Comparison of ENCODE assay signal across 8 cellular contexts in the genomic region with DNA sequence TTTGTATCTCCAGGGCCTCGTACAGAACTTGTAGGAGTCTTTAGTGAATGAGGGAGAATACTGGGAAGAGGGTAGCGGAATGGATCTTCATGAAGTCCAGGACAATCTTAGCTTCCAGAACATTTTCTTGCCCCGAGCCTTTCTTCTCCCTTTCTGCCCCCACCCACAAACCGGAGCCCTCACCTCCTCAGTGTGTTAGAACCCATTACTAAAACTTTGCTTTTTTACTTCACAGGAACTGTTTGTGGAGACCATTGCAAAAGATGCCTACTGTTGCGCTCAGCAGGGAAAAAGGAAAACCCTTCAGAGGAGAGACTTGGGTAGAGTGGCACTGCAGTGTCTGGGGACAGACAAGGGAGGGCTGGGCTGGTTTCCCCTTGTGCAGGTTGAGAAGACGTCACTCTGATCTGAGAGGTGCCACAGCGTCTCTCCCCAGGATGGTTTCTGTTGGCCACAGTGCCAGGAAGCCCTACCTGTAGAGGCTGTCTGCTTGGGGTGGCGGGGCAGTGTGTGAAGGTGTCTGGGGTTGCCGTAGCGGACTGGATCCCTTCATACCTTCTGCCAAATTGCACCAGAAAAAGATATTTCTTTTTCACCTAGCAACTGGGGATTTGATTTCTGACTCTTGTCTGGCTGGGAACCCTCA. TPM values are rescaled to one million over a fixed set of nuclear protein-coding genes. Genes with fewer than 3 reads are reported as not detected.
DNase-seq lines count a peak whose midpoint lies in the region; ATAC-seq lines count a peak whose summit lies in the region.

No MANE protein-coding gene starts in this region.

- ATAC-seq in activated CD4-positive, alpha-beta T cell treated with anti-CD3 and anti-CD28 coated beads for 36 hours: no peak
- ATAC-seq in activated T-cell treated with anti-CD3 and anti-CD28 coated beads, Interleukin-2, amount 50 U/mL, for 4 hours: no peak
- ATAC-seq in GM19463 (IDR thresholded peaks at IDR 0.05; ENCODE audit: unreplicated experiment) (no peak), HG03442 (IDR thresholded peaks at IDR 0.05; ENCODE audit: unreplicated experiment) (no peak)

- DNase-seq in activated CD4-positive, alpha-beta T cell treated with anti-CD3 and anti-CD28 coated beads for 36 hours: peak; percentile 9
- no peak for DNase-seq in activated CD4-positive, alpha-beta T cell treated with anti-CD3 and anti-CD28 coated beads for 1 hour
- no peak for DNase-seq in activated T-cell treated with anti-CD3 and anti-CD28 coated beads, Interleukin-2, amount 50 U/mL, for 4 hours
- DNase-seq in EL: no peak

- H3K4me3 ChIP-seq in iPS-11a (ENCODE audit: low read depth, low read length) (peak overlapping the region; percentile 30), stomach smooth muscle (ENCODE audit: low read length in 2 of 2) (peak overlapping the region; percentile 80 to 82)

- peak overlapping the region in 1 of 2 donors; percentile 66 for H3K9ac ChIP-seq in stomach smooth muscle (ENCODE audit: low read length in 2 of 2)

- peak overlapping the region; percentile 86 for H3K27ac Mint-ChIP-seq in activated CD4-positive, alpha-beta T cell treated with anti-CD3 and anti-CD28 coated beads for 36 hours

- H3K4me1 ChIP-seq in stomach smooth muscle (ENCODE audit: control insufficient read depth, insufficient read depth, low read length): peaks cover 9% of the 10 kb centered on the region

- H3K27me3 Mint-ChIP-seq in activated CD4-positive, alpha-beta T cell treated with anti-CD3 and anti-CD28 coated beads for 36 hours: no peaks in the 10 kb centered on the region
- H3K27me3 Mint-ChIP-seq in activated T-cell treated with anti-CD3 and anti-CD28 coated beads, Interleukin-2, amount 50 U/mL, for 4 hours (ENCODE audit: low read depth): no peaks in the 10 kb centered on the region

- CTCF ChIA-PET in activated CD4-positive, alpha-beta T cell treated with anti-CD3 and anti-CD28 coated beads for 36 hours (lab: Charles Lee): no interaction called here

- H3K4me1 Mint-ChIP-seq in activated CD4-positive, alpha-beta T cell treated with anti-CD3 and anti-CD28 coated beads for 36 hours: peaks cover 66% of the 10 kb centered on the region
- H3K4me1 Mint-ChIP-seq in activated T-cell treated with anti-CD3 and anti-CD28 coated beads, Interleukin-2, amount 50 U/mL, for 4 hours (ENCODE audit: low read depth): peaks cover 45% of the 10 kb centered on the region

- no peaks in the 10 kb centered on the region for H3K9me3 ChIP-seq in stomach smooth muscle (ENCODE audit: control insufficient read depth in 2 of 2, low read length in 2 of 2)

- intact Hi-C loops in activated CD4-positive, alpha-beta T cell treated with anti-CD3 and anti-CD28 coated beads for 36 hours (cut with DNase I, micrococcal nuclease): loop anchor here in 1 of 2 experiments (2.0 to 5.0 kb wide), 2 partner anchors 476 to 1572 kb away; partner anchors contain the start of genes ALMS1, CCDC142 and TTC31

- peak overlapping the region; percentile 76 for H3K27ac ChIP-seq in stomach smooth muscle (ENCODE audit: low read length)

- peaks cover 5% of the 10 kb centered on the region for H3K9me3 Mint-ChIP-seq in activated CD4-positive, alpha-beta T cell treated with anti-CD3 and anti-CD28 coated beads for 36 hours (ENCODE audit: low read depth)
- H3K9me3 Mint-ChIP-seq in activated T-cell treated with anti-CD3 and anti-CD28 coated beads, Interleukin-2, amount 50 U/mL, for 4 hours: no peaks in the 10 kb centered on the region

- H3K27me3 ChIP-seq in stomach smooth muscle (ENCODE audit: control insufficient read depth in 1 of 2, insufficient read depth in 2 of 2, low read length in 2 of 2): no peaks in the 10 kb centered on the region

- peaks cover 0 to 2% of the 10 kb centered on the region in 2 donors for H3K36me3 ChIP-seq in stomach smooth muscle (ENCODE audit: control insufficient read depth in 2 of 2, insufficient read depth in 2 of 2, low read length in 2 of 2)

- POLR2A ChIA-PET in activated CD4-positive, alpha-beta T cell treated with anti-CD3 and anti-CD28 coated beads for 36 hours (lab: Charles Lee): interaction anchor here (0.6 kb wide), 1 partner anchor 46 kb away, joined by 3 read pairs; no protein-coding TSS in a partner anchor

- peaks cover 57% of the 10 kb centered on the region for H3K36me3 Mint-ChIP-seq in activated CD4-positive, alpha-beta T cell treated with anti-CD3 and anti-CD28 coated beads for 36 hours (ENCODE audit: low read depth)
- peaks cover 30% of the 10 kb centered on the region for H3K36me3 Mint-ChIP-seq in activated T-cell treated with anti-CD3 and anti-CD28 coated beads, Interleukin-2, amount 50 U/mL, for 4 hours (ENCODE audit: insufficient read depth)

- peak overlapping the region; percentile 68 for H3K4me3 Mint-ChIP-seq in activated CD4-positive, alpha-beta T cell treated with anti-CD3 and anti-CD28 coated beads for 36 hours
- peak overlapping the region; percentile 79 for H3K4me3 Mint-ChIP-seq in activated T-cell treated with anti-CD3 and anti-CD28 coated beads, Interleukin-2, amount 50 U/mL, for 4 hours

RNA-seq across cellular contexts. Expression of gene POLE4, which starts 0.8 kb away (rescaled TPM):
- total RNA-seq in activated CD4-positive, alpha-beta T cell treated with anti-CD3 and anti-CD28 coated beads for 36 hours: 10 to 100 TPM; 29.3 to 44.0 TPM
- total RNA-seq in activated T-cell treated with anti-CD3 and anti-CD28 coated beads, Interleukin-2, amount 50 U/mL, for 4 hours: 100 to 1,000 TPM in 1 of 3 donors, 10 to 100 TPM in 2; 72.3 to 101 (median 80.1) TPM
